In the genomic region with DNA sequence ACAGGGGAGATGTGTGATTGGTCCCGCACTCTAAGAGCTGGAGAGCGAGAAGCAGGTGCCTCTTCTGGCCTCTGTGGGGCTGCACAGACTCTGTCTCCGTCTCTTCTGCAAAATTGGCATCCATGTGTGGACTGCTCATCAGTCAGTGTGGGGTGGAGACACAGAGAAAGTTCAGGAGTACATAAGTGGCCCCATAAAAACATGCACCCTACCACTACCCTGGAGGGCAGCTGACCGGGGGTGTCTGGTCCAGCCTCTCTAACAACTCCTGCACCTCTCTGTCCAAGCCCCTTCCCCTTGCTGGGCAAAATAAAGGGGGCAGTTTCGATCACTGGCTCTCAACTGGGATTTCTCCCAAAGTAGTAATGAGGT, we compare ENCODE assay signal across 9 cellular contexts.
A peak's percentile ranks its signal among the peaks of the same experiment; 100 is the strongest.
DNase-seq lines count a peak whose midpoint lies in the region; ATAC-seq and TF ChIP-seq lines count a peak whose summit lies in the region.
"Had no signal": no experiment of that assay in that cellular context is flagged by ENCODE, and none has a peak within 500 bp of the region (broad histone marks: within the 10 kb centered on the region; RNA-seq: fewer than 3 reads in every experiment).

No MANE protein-coding gene starts in this region.

- H3K9ac ChIP-seq in HUES6 (ENCODE audit: low read length) (no peak overlapping the region), colonic mucosa (ENCODE audit: low read depth in 2 of 2, low read length in 2 of 2) (peak overlapping the region in 1 of 2 donors; percentile 82)

- intact Hi-C loops in colonic mucosa (cut with DNase I) (no loop called here), stomach (cut with DNase I; ENCODE audit: low total_unique reads) (no loop called here), cardiac septum (cut with DNase I) (no loop called here)

- ATAC-seq in GM18870 (IDR thresholded peaks at IDR 0.05; ENCODE audit: unreplicated experiment) = peak; percentile 14

- WGBS in stomach, 5 donors = 48 to 55% (median 49%) methylated on average over 5 of the region's 5 CpGs

- no peak overlapping the region for H3K27ac ChIP-seq in HUES6 (ENCODE audit: low read depth, low read length)
- H3K27ac ChIP-seq in colonic mucosa = peak overlapping the region; percentile 88
- peak overlapping the region in 2 of 5 donors; percentile 33 to 64 for H3K27ac ChIP-seq in stomach
- H3K27ac ChIP-seq: HL-60 had no signal

- peak overlapping the region; percentile 17 for H3K4me3 ChIP-seq in HUES6 (ENCODE audit: low read depth, low read length)
- H3K4me3 ChIP-seq in colonic mucosa = no peak overlapping the region
- H3K4me3 ChIP-seq in stomach = peak overlapping the region in 2 of 4 donors; percentile 2 to 15

- H3K27me3 ChIP-seq in HUES6 (ENCODE audit: control insufficient read depth, insufficient read depth, low read length) (no peaks in the 10 kb centered on the region), colonic mucosa (no peaks in the 10 kb centered on the region), stomach (no peaks in the 10 kb centered on the region)

- H3K27me3 Mint-ChIP-seq in osteocyte (ENCODE audit: unreplicated experiment) = peaks cover 3% of the 10 kb centered on the region

- DNase-seq in colonic mucosa (no peak), osteocyte (ENCODE audit: extremely low spot score, unreplicated experiment) (no peak), stomach (no peak), NCI-H128 (lab: John Stamatoyannopoulos, UW; ENCODE audit: unreplicated experiment) (no peak), cardiac septum (ENCODE audit: low spot score) (no peak), NK-92 (lab: John Stamatoyannopoulos, UW; ENCODE audit: unreplicated experiment) (no peak)

- TF ChIP-seq POLR2A in stomach (IDR thresholded peaks at IDR 0.05) = no peak

- H3K9me3 ChIP-seq in HUES6 (ENCODE audit: control insufficient read depth, insufficient read depth, low read depth, low read length) (no peaks in the 10 kb centered on the region), colonic mucosa (no peaks in the 10 kb centered on the region), stomach (no peaks in the 10 kb centered on the region)

- no peaks in the 10 kb centered on the region for H3K36me3 Mint-ChIP-seq in osteocyte (ENCODE audit: unreplicated experiment)

- peaks cover 12% of the 10 kb centered on the region for H3K4me1 Mint-ChIP-seq in osteocyte (ENCODE audit: unreplicated experiment)

- TF ChIP-seq EP300 in stomach (IDR thresholded peaks at IDR 0.05) = no peak

- H3K36me3 ChIP-seq in HUES6 (ENCODE audit: control insufficient read depth, insufficient read depth, low read length) = no peaks in the 10 kb centered on the region
- no peaks in the 10 kb centered on the region for H3K36me3 ChIP-seq in colonic mucosa
- no peaks in the 10 kb centered on the region for H3K36me3 ChIP-seq in stomach

- peak overlapping the region; percentile 62 for H3K4me3 Mint-ChIP-seq in osteocyte (ENCODE audit: unreplicated experiment)

- peaks cover 13% of the 10 kb centered on the region for H3K4me1 ChIP-seq in HUES6 (ENCODE audit: control insufficient read depth, insufficient read depth, low read length)
- H3K4me1 ChIP-seq in colonic mucosa = peaks cover 9% of the 10 kb centered on the region
- H3K4me1 ChIP-seq in stomach = peaks cover 11 to 16% (median 14%) of the 10 kb centered on the region in 4 donors

- TF ChIP-seq CTCF in colonic mucosa (IDR thresholded peaks at IDR 0.05) (no peak), osteocyte (IDR thresholded peaks at IDR 0.05) (no peak), stomach (IDR thresholded peaks at IDR 0.05) (no peak)

- no peaks in the 10 kb centered on the region for H3K9me3 Mint-ChIP-seq in osteocyte (ENCODE audit: unreplicated experiment)

- peak overlapping the region; percentile 56 for H3K27ac Mint-ChIP-seq in osteocyte (ENCODE audit: unreplicated experiment)
